Comparison of ENCODE assay signal across 1 cellular context in the genomic region with DNA sequence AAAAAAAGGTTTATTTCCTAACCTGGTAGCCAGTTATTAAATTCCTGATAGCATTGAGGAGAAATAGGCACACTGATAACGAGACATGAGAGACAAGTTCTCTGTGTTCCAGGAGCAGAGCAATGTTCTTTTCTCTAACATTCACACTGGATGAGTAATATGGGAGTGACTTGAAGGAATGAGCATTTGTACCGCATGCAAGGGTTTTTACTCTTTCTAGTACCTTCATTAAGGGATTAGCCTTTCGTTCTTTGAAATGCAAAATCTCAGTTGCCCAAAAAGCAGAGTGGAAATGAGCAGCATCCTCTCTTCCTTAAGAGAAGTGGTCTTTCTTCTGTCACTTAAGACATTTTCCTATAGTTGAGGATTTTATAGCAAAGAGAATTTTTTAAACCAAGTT.
TF ChIP-seq lines count a peak whose summit lies in the region.

No MANE protein-coding gene starts in this region.

TF ChIP-seq in endothelial cell of umbilical vein, 7 proteins besides CTCF, POLR2A, EP300 and RAD21 (continued from another document):
- TF ChIP-seq, protein P1, sequence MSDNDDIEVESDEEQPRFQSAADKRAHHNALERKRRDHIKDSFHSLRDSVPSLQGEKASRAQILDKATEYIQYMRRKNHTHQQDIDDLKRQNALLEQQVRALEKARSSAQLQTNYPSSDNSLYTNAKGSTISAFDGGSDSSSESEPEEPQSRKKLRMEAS (IDR thresholded peaks at IDR 0.05; ENCODE audit: insufficient read depth, insufficient read length) = no peak
- TF ChIP-seq FOS (IDR thresholded peaks at IDR 0.05; ENCODE audit: borderline replicate concordance, insufficient read depth, low read length) (peak; percentile 53), MYC (IDR thresholded peaks at IDR 0.05; ENCODE audit: low read depth, low read length) (no peak), EZH2 (IDR thresholded peaks at IDR 0.05; ENCODE audit: borderline replicate concordance, low read depth, low read length, severe bottlenecking) (no peak), POLR2AphosphoS5 (IDR thresholded peaks at IDR 0.05; ENCODE audit: insufficient read depth, low read depth, low read length) (peak; percentile 53), JUN (IDR thresholded peaks at IDR 0.05; ENCODE audit: borderline replicate concordance, insufficient read depth, insufficient read length, low read depth) (no peak)
